ENCODE assay signal across 8 cellular contexts in genomic region chr12:6925543-6926279, GRCh38. TPM values are rescaled to one million over a fixed set of nuclear protein-coding genes. Genes with fewer than 3 reads are reported as not detected.
A peak's percentile ranks its signal among the peaks of the same experiment; 100 is the strongest.
DNase-seq lines count a peak whose midpoint lies in the region; ATAC-seq lines count a peak whose summit lies in the region.

No MANE protein-coding gene starts in this region.

- no peaks in the 10 kb centered on the region for H3K27me3 ChIP-seq in stomach smooth muscle (ENCODE audit: control insufficient read depth in 1 of 2, insufficient read depth in 2 of 2, low read length in 2 of 2)

- DNase-seq in NCI-H460 (ENCODE audit: extremely low read depth, low read depth): peak; percentile 63
- DNase-seq in dedifferentiated amniotic fluid mesenchymal stem cell (ENCODE audit: extremely low spot score): peak; percentile 81
- DNase-seq in kidney tubule cell (ENCODE audit: low spot score): peak; percentile 93
- no peak for DNase-seq in stimulated activated CD4-positive, alpha-beta T cell treated with anti-CD3 and anti-CD28 coated beads, Interleukin-4, amount 100 ng/mL, for 1 hour

- H3K4me3 ChIP-seq in stomach smooth muscle (ENCODE audit: low read length in 2 of 2): peak overlapping the region; percentile 65 to 76

- H3K4me1 ChIP-seq in ES-I3 (ENCODE audit: insufficient read depth, low read length): peaks cover 21% of the 10 kb centered on the region
- H3K4me1 ChIP-seq in stomach smooth muscle (ENCODE audit: control insufficient read depth, insufficient read depth, low read length): peaks cover 58% of the 10 kb centered on the region

- H3K9me3 ChIP-seq in ES-I3 (ENCODE audit: control insufficient read depth, insufficient read depth, low read length) (no peaks in the 10 kb centered on the region), stomach smooth muscle (ENCODE audit: control insufficient read depth in 2 of 2, low read length in 2 of 2) (no peaks in the 10 kb centered on the region)

- ATAC-seq in HG03025 (IDR thresholded peaks at IDR 0.05; ENCODE audit: low FRiP score, unreplicated experiment): no peak
- no peak for ATAC-seq in GM18867 (IDR thresholded peaks at IDR 0.05; ENCODE audit: unreplicated experiment)

- no peaks in the 10 kb centered on the region for H3K36me3 ChIP-seq in ES-I3 (ENCODE audit: insufficient read depth, low read length)
- H3K36me3 ChIP-seq in stomach smooth muscle (ENCODE audit: control insufficient read depth in 2 of 2, insufficient read depth in 2 of 2, low read length in 2 of 2): peaks cover 9 to 20% of the 10 kb centered on the region in 2 donors

- H3K9ac ChIP-seq in ES-I3 (ENCODE audit: low read depth, low read length): peak overlapping the region; percentile 74
- peak overlapping the region; percentile 87 to 98 for H3K9ac ChIP-seq in stomach smooth muscle (ENCODE audit: low read length in 2 of 2)

- peak overlapping the region; percentile 99 for H3K27ac ChIP-seq in stomach smooth muscle (ENCODE audit: low read length)

RNA-seq across cellular contexts. Expression of gene ATN1, which starts 2.0 kb away (rescaled TPM):
- total RNA-seq in NCI-H460 (2014; rRNA removed; shearing (Covaris generic)): 6.6 and 10.5 TPM in 2 replicates
- polyA plus RNA-seq in NCI-H460 (2014; cell fraction: nucleus; rRNA removed): 10.7 and 20.4 TPM in 2 replicates

RNA-seq across cellular contexts. Expression of gene ENO2, which starts 11.3 kb away (rescaled TPM):
- total RNA-seq in NCI-H460 (2014; rRNA removed; shearing (Covaris generic)): 12.4 and 13.2 TPM in 2 replicates
- polyA plus RNA-seq in NCI-H460 (2014; cell fraction: nucleus; rRNA removed): 17.1 and 18.4 TPM in 2 replicates

RNA-seq across cellular contexts. Expression of gene RNU7-1, which starts 17.9 kb away (rescaled TPM):
- not detected in 2 replicates for total RNA-seq in NCI-H460 (2014; rRNA removed; shearing (Covaris generic))
- polyA plus RNA-seq in NCI-H460 (2014; cell fraction: nucleus; rRNA removed): not detected in 2 replicates

RNA-seq across cellular contexts. Expression of gene C12orf57, which starts 18.1 kb away (rescaled TPM):
- total RNA-seq in NCI-H460 (2014; rRNA removed; shearing (Covaris generic)): 127 and 130 TPM in 2 replicates
- 226 and 244 TPM in 2 replicates for polyA plus RNA-seq in NCI-H460 (2014; cell fraction: nucleus; rRNA removed)

RNA-seq across cellular contexts. Expression of gene LRRC23, which starts 21.1 kb away (rescaled TPM):
- 11.9 and 12.7 TPM in 2 replicates for total RNA-seq in NCI-H460 (2014; rRNA removed; shearing (Covaris generic))
- polyA plus RNA-seq in NCI-H460 (2014; cell fraction: nucleus; rRNA removed): 10.7 and 14.0 TPM in 2 replicates
